13 cellular contexts compared by ENCODE assay signal in the genomic region with DNA sequence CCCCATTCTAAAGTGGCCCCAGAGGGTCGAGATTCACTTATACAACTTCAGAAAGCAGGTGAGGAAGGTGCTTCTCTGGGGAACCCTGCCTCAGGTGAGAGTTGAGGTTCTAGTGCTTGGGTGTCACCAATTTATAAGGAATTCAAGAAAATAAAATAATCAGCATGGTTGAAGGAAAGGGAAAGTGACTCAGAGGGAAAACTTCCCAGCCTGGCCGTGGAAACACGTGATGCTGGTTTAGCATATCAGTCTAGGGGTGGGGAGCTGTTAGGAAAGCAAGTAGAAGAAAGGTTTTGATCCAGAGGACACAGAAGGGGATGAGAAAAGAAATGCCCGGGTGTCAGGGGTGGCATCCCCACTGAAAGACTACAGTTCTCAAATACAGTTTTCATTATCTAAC. TPM values are rescaled to one million over a fixed set of nuclear protein-coding genes. Genes with fewer than 3 reads are reported as not detected.
DNase-seq lines count a peak whose midpoint lies in the region; ATAC-seq and TF ChIP-seq lines count a peak whose summit lies in the region.
"Had no signal": no experiment of that assay in that cellular context is flagged by ENCODE, and none has a peak within 500 bp of the region (broad histone marks: within the 10 kb centered on the region; RNA-seq: fewer than 3 reads in every experiment).

No MANE protein-coding gene starts in this region.

- no peak for TF ChIP-seq POLR2A in tibial nerve (IDR thresholded peaks at IDR 0.05)

- TF ChIP-seq EP300 in tibial nerve (IDR thresholded peaks at IDR 0.05), result no peak

- H3K4me2 ChIP-seq in fibroblast of lung (ENCODE audit: extremely low read depth, insufficient read depth, low read length), result peak overlapping the region; percentile 54

- H3K4me1 ChIP-seq in RWPE2 (ENCODE audit: insufficient read depth, poor library complexity, severe bottlenecking), result peaks cover 10% of the 10 kb centered on the region
- H3K4me1 ChIP-seq in fibroblast of lung (ENCODE audit: control insufficient read depth, extremely low read depth, insufficient read depth, low read length), result peaks cover 9% of the 10 kb centered on the region
- peaks cover 0 to 27% (median 0%) of the 10 kb centered on the region in 4 donors for H3K4me1 ChIP-seq in tibial nerve

- H3K27me3 ChIP-seq in RWPE2 (ENCODE audit: insufficient read depth, poor library complexity, severe bottlenecking), result no peaks in the 10 kb centered on the region
- H3K27me3 ChIP-seq in fibroblast of lung (ENCODE audit: control insufficient read depth, insufficient read depth, low read length), result no peaks in the 10 kb centered on the region
- H3K27me3 ChIP-seq in tibial nerve, result no peaks in the 10 kb centered on the region

- H2AFZ ChIP-seq in fibroblast of lung (ENCODE audit: low read length), result peak overlapping the region; percentile 75

- no peaks in the 10 kb centered on the region for H4K20me1 ChIP-seq in fibroblast of lung (ENCODE audit: control insufficient read depth, extremely low read depth, insufficient read depth, low read length)

- no peaks in the 10 kb centered on the region for H3K79me2 ChIP-seq in fibroblast of lung (ENCODE audit: control insufficient read depth, insufficient read depth, low read length)

- H3K9me3 ChIP-seq in RWPE2 (ENCODE audit: severe bottlenecking), result no peaks in the 10 kb centered on the region
- no peaks in the 10 kb centered on the region for H3K9me3 ChIP-seq in fibroblast of lung (ENCODE audit: control insufficient read depth, insufficient read depth, low read depth, low read length)
- no peaks in the 10 kb centered on the region for H3K9me3 ChIP-seq in tibial nerve

- WGBS in tibial nerve, 2 donors, result 41 to 47% methylated on average over 4 of the region's 4 CpGs

- DNase-seq in ELF-1 (ENCODE audit: low read depth, low spot score), result peak; percentile 14
- DNase-seq in RWPE2 (ENCODE audit: low spot score), result no peak
- DNase-seq in fibroblast of lung (ENCODE audit: low read depth in 2 of 2), result peak; percentile 69 to 79
- DNase-seq in renal cortical epithelial cell (ENCODE audit: low read depth), result peak; percentile 66
- no peak for DNase-seq in tibial nerve (ENCODE audit: low spot score in 2 of 2)
- DNase-seq in COLO829 (ENCODE audit: low spot score), result no peak
- DNase-seq: COR-L47, KG1, NCI-H2171 had no signal

- H3K27ac ChIP-seq in RWPE2 (ENCODE audit: poor library complexity, severe bottlenecking), result no peak overlapping the region
- peak overlapping the region; percentile 9 for H3K27ac ChIP-seq in fibroblast of lung (ENCODE audit: insufficient read depth, low read length)
- peak overlapping the region in 2 of 4 donors; percentile 54 to 57 for H3K27ac ChIP-seq in tibial nerve

- H3K4me3 ChIP-seq in RWPE2 (ENCODE audit: severe bottlenecking) (no peak overlapping the region), fibroblast of lung (replicated peaks in 1 of 4; ENCODE audit: control extremely low read depth in 1 of 4, insufficient read depth in 1 of 4, low read depth in 3 of 4, low read length in 4 of 4) (no peak overlapping the region), tibial nerve (no peak overlapping the region)
- H3K4me3 ChIP-seq: GM12878 had no signal

- TF ChIP-seq CTCF in RWPE2 (IDR thresholded peaks at IDR 0.05; ENCODE audit: poor library complexity, severe bottlenecking) (no peak), fibroblast of lung (conservative IDR thresholded peaks at IDR 0.05 in 1 of 2, IDR thresholded peaks at IDR 0.05 in 1 of 2; ENCODE audit: low read depth in 1 of 2, low read length in 2 of 2) (no peak), tibial nerve (IDR thresholded peaks at IDR 0.05) (no peak)

- peak; percentile 64; the same call in 2 of the 3 replicates for ATAC-seq in RWPE2 (ENCODE audit: low read depth)
- ATAC-seq in HG03108 (IDR thresholded peaks at IDR 0.05; ENCODE audit: unreplicated experiment), result no peak
- no peak for ATAC-seq in activated CD4-positive, CD25-positive, alpha-beta regulatory T cell treated with anti-CD3 and anti-CD28 coated beads, Interleukin-2, amount 50 U/mL, for 24 hours
- ATAC-seq: GM12878 had no signal

- H3K36me3 ChIP-seq in RWPE2 (ENCODE audit: low read depth), result no peaks in the 10 kb centered on the region
- no peaks in the 10 kb centered on the region for H3K36me3 ChIP-seq in fibroblast of lung (ENCODE audit: control insufficient read depth, insufficient read depth, low read length)
- no peaks in the 10 kb centered on the region for H3K36me3 ChIP-seq in tibial nerve

- no peak overlapping the region for H3K9ac ChIP-seq in fibroblast of lung (ENCODE audit: insufficient read depth, low read length)

RNA-seq across cellular contexts. Expression of gene TMEM125, which starts 37.7 kb away (rescaled TPM):
- total RNA-seq in fibroblast of lung, result not detected in 2 replicates
- polyA plus RNA-seq in fibroblast of lung, result 0.03 TPM in 1 of 2 replicates, not detected in the other
- polyA plus RNA-seq in fibroblast of lung (2012), result not detected in 2 replicates
- not detected in 2 replicates for polyA minus RNA-seq in fibroblast of lung (ENCODE audit: low replicate concordance)
- 3.9 and 12.0 TPM in 2 replicates for total RNA-seq in renal cortical epithelial cell
- 1 to 10 TPM in 1 of 4 donors, under 1 TPM in 2, not detected in 1; 0.20 to 2.6 (median 0.21) TPM for total RNA-seq in tibial nerve
- polyA plus RNA-seq: GM12878 had no signal

RNA-seq across cellular contexts. Expression of gene C1orf210, which starts 53.3 kb away (rescaled TPM):
- total RNA-seq in fibroblast of lung (not detected in 2 replicates), renal cortical epithelial cell (0.15 and 3.0 TPM in 2 replicates), tibial nerve (not detected)
- polyA plus RNA-seq in fibroblast of lung, result not detected in 2 replicates
- not detected in 2 replicates for polyA plus RNA-seq in fibroblast of lung (2012)
- polyA minus RNA-seq in fibroblast of lung (ENCODE audit: low replicate concordance), result not detected in 2 replicates
- total RNA-seq: cerebellum, GM12878 had no signal

RNA-seq across cellular contexts. Expression of gene CFAP57, which starts 59.9 kb away (rescaled TPM):
- total RNA-seq in fibroblast of lung (under 0.01 and 0.17 TPM in 2 replicates), renal cortical epithelial cell (3.9 TPM in 1 of 2 replicates, not detected in the other), tibial nerve (under 1 TPM in 3 of 4 donors, not detected in 1; 0.21 to 0.30 (median 0.22) TPM)
- polyA plus RNA-seq in fibroblast of lung, result 0.09 and 0.22 TPM in 2 replicates
- polyA plus RNA-seq in fibroblast of lung (2012), result 0.09 and 0.15 TPM in 2 replicates
- polyA minus RNA-seq in fibroblast of lung (ENCODE audit: low replicate concordance), result not detected in 2 replicates

RNA-seq across cellular contexts. Expression of gene EBNA1BP2, which starts 60.0 kb away (rescaled TPM):
- total RNA-seq in fibroblast of lung (39.1 and 44.4 TPM in 2 replicates), renal cortical epithelial cell (70.9 and 91.5 TPM in 2 replicates), tibial nerve (10 to 100 TPM; 48.8 to 57.3 (median 51.2) TPM)
- 52.4 and 81.5 TPM in 2 replicates for polyA plus RNA-seq in fibroblast of lung
- 69.1 and 104 TPM in 2 replicates for polyA plus RNA-seq in fibroblast of lung (2012)
- 22.7 and 35.2 TPM in 2 replicates for polyA minus RNA-seq in fibroblast of lung (ENCODE audit: low replicate concordance)

Comparison
In these comparisons a context has a peak if more than half of its experiments do, and no peak if none do; other contexts are left out.
1. DNase-seq: peak in ELF-1 (single experiment), fibroblast of lung (2 of 2) and renal cortical epithelial cell (single experiment); none in RWPE2 (single experiment), tibial nerve (0 of 2) and COLO829 (single experiment).